Comparison of ENCODE assay signal across 1 cellular context in the genomic region with DNA sequence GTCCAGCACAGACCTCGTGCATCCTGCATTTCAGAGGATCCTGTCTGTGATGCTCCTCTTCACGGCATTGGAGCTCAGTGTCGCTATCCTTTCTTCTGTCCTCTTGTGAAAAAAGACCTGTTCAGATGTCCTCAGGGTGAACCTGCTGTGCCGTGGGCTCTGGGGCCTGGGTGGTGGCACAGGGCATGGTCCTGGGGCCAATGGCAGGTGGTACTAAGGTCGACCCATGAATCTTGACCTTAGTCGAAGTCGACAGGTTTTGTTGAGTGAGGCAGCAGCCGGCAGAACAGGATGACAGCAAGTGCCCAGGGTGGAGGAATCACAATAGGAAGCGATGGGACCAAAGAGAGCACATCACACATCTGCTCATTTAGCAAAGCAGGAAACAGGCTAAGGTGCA.
TF ChIP-seq lines count a peak whose summit lies in the region.

No MANE protein-coding gene starts in this region.

TF ChIP-seq in GM23338, 12 proteins besides CTCF, POLR2A, EP300 and RAD21 (continued from another document):
- TF ChIP-seq NANOG (IDR thresholded peaks at IDR 0.05; ENCODE audit: borderline replicate concordance): no peak
- TF ChIP-seq, protein P1, sequence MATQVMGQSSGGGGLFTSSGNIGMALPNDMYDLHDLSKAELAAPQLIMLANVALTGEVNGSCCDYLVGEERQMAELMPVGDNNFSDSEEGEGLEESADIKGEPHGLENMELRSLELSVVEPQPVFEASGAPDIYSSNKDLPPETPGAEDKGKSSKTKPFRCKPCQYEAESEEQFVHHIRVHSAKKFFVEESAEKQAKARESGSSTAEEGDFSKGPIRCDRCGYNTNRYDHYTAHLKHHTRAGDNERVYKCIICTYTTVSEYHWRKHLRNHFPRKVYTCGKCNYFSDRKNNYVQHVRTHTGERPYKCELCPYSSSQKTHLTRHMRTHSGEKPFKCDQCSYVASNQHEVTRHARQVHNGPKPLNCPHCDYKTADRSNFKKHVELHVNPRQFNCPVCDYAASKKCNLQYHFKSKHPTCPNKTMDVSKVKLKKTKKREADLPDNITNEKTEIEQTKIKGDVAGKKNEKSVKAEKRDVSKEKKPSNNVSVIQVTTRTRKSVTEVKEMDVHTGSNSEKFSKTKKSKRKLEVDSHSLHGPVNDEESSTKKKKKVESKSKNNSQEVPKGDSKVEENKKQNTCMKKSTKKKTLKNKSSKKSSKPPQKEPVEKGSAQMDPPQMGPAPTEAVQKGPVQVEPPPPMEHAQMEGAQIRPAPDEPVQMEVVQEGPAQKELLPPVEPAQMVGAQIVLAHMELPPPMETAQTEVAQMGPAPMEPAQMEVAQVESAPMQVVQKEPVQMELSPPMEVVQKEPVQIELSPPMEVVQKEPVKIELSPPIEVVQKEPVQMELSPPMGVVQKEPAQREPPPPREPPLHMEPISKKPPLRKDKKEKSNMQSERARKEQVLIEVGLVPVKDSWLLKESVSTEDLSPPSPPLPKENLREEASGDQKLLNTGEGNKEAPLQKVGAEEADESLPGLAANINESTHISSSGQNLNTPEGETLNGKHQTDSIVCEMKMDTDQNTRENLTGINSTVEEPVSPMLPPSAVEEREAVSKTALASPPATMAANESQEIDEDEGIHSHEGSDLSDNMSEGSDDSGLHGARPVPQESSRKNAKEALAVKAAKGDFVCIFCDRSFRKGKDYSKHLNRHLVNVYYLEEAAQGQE (IDR thresholded peaks at IDR 0.05; ENCODE audit: unreplicated experiment): no peak
- no peak for TF ChIP-seq EZH2 (IDR thresholded peaks at IDR 0.05; ENCODE audit: low read depth, unreplicated experiment)
- no peak for TF ChIP-seq CREB1 (CRISPR knock-in tag; IDR thresholded peaks at IDR 0.05; ENCODE audit: low read depth)
- no peak for TF ChIP-seq EZH2phosphoT487 (IDR thresholded peaks at IDR 0.05; ENCODE audit: unreplicated experiment)
